ENCODE assay signal across 8 cellular contexts in genomic region chr19:36688058-36688457, GRCh38. TPM values are rescaled to one million over a fixed set of nuclear protein-coding genes. Genes with fewer than 3 reads are reported as not detected.
DNase-seq lines count a peak whose midpoint lies in the region; ATAC-seq, FAIRE-seq and TF ChIP-seq lines count a peak whose summit lies in the region.

No MANE protein-coding gene starts in this region.

- H3K27me3 ChIP-seq in CD4-positive, CD25-positive, alpha-beta regulatory T cell (ENCODE audit: control insufficient read depth, insufficient read depth, low read length), result no peaks in the 10 kb centered on the region
- H3K27me3 ChIP-seq in MG63, result no peaks in the 10 kb centered on the region
- H3K27me3 ChIP-seq in H1 (replicated peaks in 1 of 4; ENCODE audit: control insufficient read depth in 3 of 4, extremely low read depth in 1 of 4, insufficient read depth in 3 of 4, low read length in 3 of 4), result no peaks in the 10 kb centered on the region
- H3K27me3 ChIP-seq in neuron (ENCODE audit: insufficient read depth, low read length), result no peaks in the 10 kb centered on the region

- no peak for TF ChIP-seq EP300 in H1 (IDR thresholded peaks at IDR 0.05; ENCODE audit: borderline replicate concordance in 1 of 2, low read depth in 2 of 2, low read length in 2 of 2)

- 0 out of 2 replicates have a peak overlapping the region, but pooled peaks have one; percentile 60 for H2BK12ac ChIP-seq in H1 (ENCODE audit: low read depth, low read length)

- POLR2A ChIA-PET in H1 (lab: Charles Lee; ENCODE audit: partially characterized antibody), result interaction anchor here (0.9 to 1.7 kb wide), 6 partner anchors 15 to 158 kb away, joined by 3 to 6 read pairs (median 4); no protein-coding TSS in a partner anchor

- H3K27ac Mint-ChIP-seq in CD4-positive, CD25-positive, alpha-beta regulatory T cell, result peak overlapping the region; percentile 96 to 98 (median 96)

- H2BK5ac ChIP-seq in H1 (ENCODE audit: low read depth, low read length), result peak overlapping the region; percentile 85; the same call in 1 of the 2 replicates

- peaks cover 0 to 22% (median 20%) of the 10 kb centered on the region in 7 donors for H3K9me3 Mint-ChIP-seq in CD4-positive, CD25-positive, alpha-beta regulatory T cell

- H3K23ac ChIP-seq in H1 (ENCODE audit: insufficient read length), result no peak overlapping the region

- peak overlapping the region; percentile 85; the same call in 1 of the 2 replicates for H2AFZ ChIP-seq in H1 (ENCODE audit: low read length)
- peak overlapping the region; percentile 87 for H2AFZ ChIP-seq in neuron (ENCODE audit: low read depth, low read length)

- no peak overlapping the region for H2BK15ac ChIP-seq in H1 (ENCODE audit: low read length)

- peak overlapping the region; percentile 90 for H3K4me3 ChIP-seq in CD4-positive, CD25-positive, alpha-beta regulatory T cell (ENCODE audit: low read depth, low read length)
- H3K4me3 ChIP-seq in MG63, result peak overlapping the region; percentile 75
- H3K4me3 ChIP-seq in H1 (ENCODE audit: extremely low read depth in 1 of 4, insufficient read depth in 2 of 4, low read depth in 3 of 4, low read length in 4 of 4), result peak overlapping the region; percentile 84 to 95 (median 92)
- peak overlapping the region; percentile 95 for H3K4me3 ChIP-seq in neuron (ENCODE audit: low read length)

- H3K36me3 Mint-ChIP-seq in CD4-positive, CD25-positive, alpha-beta regulatory T cell, result peaks cover 37% of the 10 kb centered on the region

- peak overlapping the region; percentile 97 for H4K5ac ChIP-seq in H1 (ENCODE audit: insufficient read length, low read depth, low read length)

- peak overlapping the region in 3 of 4 experiments; percentile 90 to 94 (median 92); a peak in 6 of 7 replicates for H3K9ac ChIP-seq in H1 (replicated peaks in 1 of 4; ENCODE audit: extremely low read depth in 1 of 4, low read depth in 3 of 4, low read length in 3 of 4)

- TF ChIP-seq CTCF in H1 (IDR thresholded peaks at IDR 0.05; ENCODE audit: control extremely low read depth in 1 of 3, insufficient read depth in 1 of 3, low read depth in 1 of 3, low read length in 3 of 3), result no peak

- no peak for TF ChIP-seq POLR2A in H1 (IDR thresholded peaks at IDR 0.05; ENCODE audit: control extremely low read depth in 1 of 2, low read depth in 2 of 2, low read length in 2 of 2)

- no peak overlapping the region for H2BK120ac ChIP-seq in H1 (replicated peaks; ENCODE audit: low read depth, low read length)

- no peak overlapping the region for H3K18ac ChIP-seq in H1 (ENCODE audit: extremely low read depth, low read length)

- CTCF ChIA-PET in H1 (lab: Charles Lee; ENCODE audit: partially characterized antibody), result no interaction called here

- 14% methylated on average over 9 of the region's 9 CpGs; no CpG with 5 or more reads in 1 of the 2 experiments for WGBS in H1 (ENCODE audit: extremely low coverage in 1 of 2, insufficient coverage in 1 of 2, insufficient read length in 1 of 2, insufficient replicate concordance in 2 of 2, low coverage in 1 of 2, low lambda C conversion rate in 2 of 2, missing lambda C conversion rate in 1 of 2), 2 experiments

- H3K23me2 ChIP-seq in H1 (ENCODE audit: low read depth, low read length), result peaks cover 10% of the 10 kb centered on the region

- peak overlapping the region; percentile 83 to 98 for H3K4me2 ChIP-seq in H1 (ENCODE audit: insufficient read depth in 1 of 2, low read depth in 2 of 2, low read length in 2 of 2)

- peaks cover 39% of the 10 kb centered on the region for H3K36me3 ChIP-seq in CD4-positive, CD25-positive, alpha-beta regulatory T cell (ENCODE audit: control insufficient read depth, insufficient read depth, low read length)
- H3K36me3 ChIP-seq in MG63 (peaks cover 43% of the 10 kb centered on the region), H1 (ENCODE audit: control insufficient read depth in 2 of 4, insufficient read depth in 4 of 4, low read length in 3 of 4) (peaks cover 7 to 40% (median 30%) of the 10 kb centered on the region in 4 experiments; a peak in 7 of 8 replicates), neuron (ENCODE audit: insufficient read depth, low read length) (peaks cover 47% of the 10 kb centered on the region)

- TF ChIP-seq RAD21 in H1 (IDR thresholded peaks at IDR 0.05 in 1 of 2, conservative IDR thresholded peaks at IDR 0.05 in 1 of 2; ENCODE audit: low read depth in 2 of 2, low read length in 2 of 2), result no peak

- H3K27me3 Mint-ChIP-seq in CD4-positive, CD25-positive, alpha-beta regulatory T cell, result no peaks in the 10 kb centered on the region

- ATAC-seq in CD4-positive, CD25-positive, alpha-beta regulatory T cell (ENCODE audit: low read depth in 2 of 2), result no peak
- no peak for ATAC-seq in GM19463 (IDR thresholded peaks at IDR 0.05; ENCODE audit: unreplicated experiment)
- ATAC-seq in HG02759 (IDR thresholded peaks at IDR 0.05; ENCODE audit: unreplicated experiment), result no peak

- H3K27ac ChIP-seq in CD4-positive, CD25-positive, alpha-beta regulatory T cell (ENCODE audit: insufficient read depth, low read length, poor library complexity, severe bottlenecking), result peak overlapping the region; percentile 74
- peak overlapping the region; percentile 87 for H3K27ac ChIP-seq in H1 (ENCODE audit: low read depth, low read length)

- H3K4me1 Mint-ChIP-seq in CD4-positive, CD25-positive, alpha-beta regulatory T cell, result peaks cover 28 to 36% (median 32%) of the 10 kb centered on the region in 4 donors

- H4K8ac ChIP-seq in H1 (ENCODE audit: extremely low read depth, insufficient read depth, low read length), result peak overlapping the region; percentile 97; the same call in 1 of the 2 replicates

- peaks cover 18% of the 10 kb centered on the region for H3K4me1 ChIP-seq in CD4-positive, CD25-positive, alpha-beta regulatory T cell (ENCODE audit: control insufficient read depth, insufficient read depth, low read length, poor library complexity, severe bottlenecking)
- H3K4me1 ChIP-seq in H1 (replicated peaks in 1 of 4; ENCODE audit: control insufficient read depth in 3 of 4, insufficient read depth in 4 of 4, low read length in 3 of 4) (no peaks in the 10 kb centered on the region; a peak in 3 of 7 replicates), neuron (ENCODE audit: insufficient read depth, low read length) (peaks cover 13% of the 10 kb centered on the region)

- H3K4ac ChIP-seq in H1 (replicated peaks; ENCODE audit: insufficient read length, low read depth, low read length), result no peak overlapping the region

- H3K79me2 ChIP-seq in H1 (ENCODE audit: control insufficient read depth in 1 of 2, insufficient read depth in 2 of 2, low read length in 2 of 2), result peaks cover 5 to 38% of the 10 kb centered on the region in 2 experiments

- H3K56ac ChIP-seq in H1 (replicated peaks; ENCODE audit: insufficient read length, low read depth, low read length), result peak overlapping the region; percentile 94

- no peak overlapping the region for H3K14ac ChIP-seq in H1 (ENCODE audit: insufficient read length)

- H3K79me1 ChIP-seq in H1 (ENCODE audit: low read depth, low read length), result no peaks in the 10 kb centered on the region

- H3K4me3 Mint-ChIP-seq in CD4-positive, CD25-positive, alpha-beta regulatory T cell, result peak overlapping the region; percentile 97 to 99 (median 98)

- peaks cover 20 to 46% of the 10 kb centered on the region in 2 experiments for H3K9me3 ChIP-seq in CD4-positive, CD25-positive, alpha-beta regulatory T cell (ENCODE audit: control insufficient read depth in 2 of 2, low read length in 2 of 2)
- H3K9me3 ChIP-seq in MG63 (peaks cover 44% of the 10 kb centered on the region), H1 (ENCODE audit: insufficient read depth in 2 of 2, low read depth in 1 of 2, low read length in 1 of 2) (peaks cover 0 to 7% of the 10 kb centered on the region in 2 experiments; a peak in 3 of 4 replicates), neuron (ENCODE audit: low read length) (peaks cover 35% of the 10 kb centered on the region)

- peak overlapping the region; percentile 53; the same call in 1 of the 2 replicates for H2AK5ac ChIP-seq in H1 (ENCODE audit: low read depth, low read length)

- no peak overlapping the region for H4K91ac ChIP-seq in H1 (replicated peaks; ENCODE audit: insufficient read length, low read length)

- peaks cover 0 to 3% of the 10 kb centered on the region in 2 experiments for H4K20me1 ChIP-seq in H1 (replicated peaks in 1 of 2; ENCODE audit: control insufficient read depth in 1 of 2, insufficient read depth in 2 of 2, low read length in 2 of 2)

- no peak overlapping the region for H2BK20ac ChIP-seq in H1 (ENCODE audit: low read length)

- no peak for FAIRE-seq in H1 (lab: Jason Lieb, UNC)

- DNase-seq in CD4-positive, CD25-positive, alpha-beta regulatory T cell, result no peak
- DNase-seq in MG63, result no peak
- DNase-seq in H1 (ENCODE audit: low read depth in 1 of 2, low spot score in 2 of 2), result no peak
- no peak for DNase-seq in D341Med (ENCODE audit: low spot score)
- DNase-seq in SKM-1 treated with dmso at 0.1 percent for 144 hours (lab: John Stamatoyannopoulos, UW; ENCODE audit: unreplicated experiment), result no peak

TF ChIP-seq in H1, 55 proteins besides CTCF, POLR2A, EP300 and RAD21 (continues in another document):
- TF ChIP-seq BACH1 (IDR thresholded peaks at IDR 0.05; ENCODE audit: low read length), result no peak

RNA-seq across cellular contexts. Expression of gene ZNF567, which starts 0.6 kb away (rescaled TPM):
- 5.6 TPM for total RNA-seq in CD4-positive, CD25-positive, alpha-beta regulatory T cell
- 1 to 10 TPM; 6.9 to 9.0 (median 7.8) TPM for polyA plus RNA-seq in CD4-positive, CD25-positive, alpha-beta regulatory T cell
- 1.8 and 5.6 TPM in 2 replicates for total RNA-seq in MG63 (2014; rRNA removed; shearing (Covaris generic); ENCODE audit: low replicate concordance)
- 10.5 and 10.6 TPM in 2 replicates for total RNA-seq in H1 (2021; fragmentation: NEBNext Ultra II Directional; extraction: Animal tissue kit (Norgen Biotek cat#: 25700))
- 1.7 and 6.5 TPM in 2 replicates for polyA plus RNA-seq in H1 (2011; rRNA removed)
- polyA plus RNA-seq in H1 (2011; cell fraction: cytosol; rRNA removed), result 5.8 TPM
- 3.5 TPM for polyA plus RNA-seq in H1 (2011; cell fraction: nucleus; rRNA removed)
- 6.1 to 7.6 TPM (median 6.2 TPM) in 4 replicates for polyA plus RNA-seq in H1 (2012, experiment 1 of 2)
- polyA plus RNA-seq in H1 (2012, experiment 2 of 2), result 0.75 TPM
- polyA plus RNA-seq in H1 (2013, experiment 1 of 2), result 10.3 TPM
- polyA plus RNA-seq in H1 (2013, experiment 2 of 2), result 9.9 TPM
- 9.5 and 11.7 TPM in 2 replicates for polyA minus RNA-seq in H1 (2011; rRNA and poly(A)+ RNA removed)
- polyA minus RNA-seq in H1 (2011; cell fraction: cytosol; rRNA and poly(A)+ RNA removed), result 6.7 TPM
- polyA minus RNA-seq in H1 (2011; cell fraction: nucleus; rRNA and poly(A)+ RNA removed), result 14.6 TPM

RNA-seq across cellular contexts. Expression of gene ZNF461, which starts 21.4 kb away (rescaled TPM):
- 9.4 TPM for total RNA-seq in CD4-positive, CD25-positive, alpha-beta regulatory T cell
- 1 to 10 TPM; 1.9 to 6.7 (median 4.8) TPM for polyA plus RNA-seq in CD4-positive, CD25-positive, alpha-beta regulatory T cell
- total RNA-seq in MG63 (2014; rRNA removed; shearing (Covaris generic); ENCODE audit: low replicate concordance), result 1.3 and 52.2 TPM in 2 replicates
- total RNA-seq in H1 (2021; fragmentation: NEBNext Ultra II Directional; extraction: Animal tissue kit (Norgen Biotek cat#: 25700)), result 5.4 and 5.9 TPM in 2 replicates
- 0.93 and 1.1 TPM in 2 replicates for polyA plus RNA-seq in H1 (2011; rRNA removed)
- 2.7 TPM for polyA plus RNA-seq in H1 (2011; cell fraction: cytosol; rRNA removed)
- polyA plus RNA-seq in H1 (2011; cell fraction: nucleus; rRNA removed), result 1.5 TPM
- 2.1 to 7.0 TPM (median 4.4 TPM) in 4 replicates for polyA plus RNA-seq in H1 (2012, experiment 1 of 2)
- 1.4 TPM for polyA plus RNA-seq in H1 (2012, experiment 2 of 2)
- 3.7 TPM for polyA plus RNA-seq in H1 (2013, experiment 1 of 2)
- polyA plus RNA-seq in H1 (2013, experiment 2 of 2), result 3.3 TPM
- polyA minus RNA-seq in H1 (2011; rRNA and poly(A)+ RNA removed), result 3.0 and 3.7 TPM in 2 replicates
- 3.0 TPM for polyA minus RNA-seq in H1 (2011; cell fraction: cytosol; rRNA and poly(A)+ RNA removed)
- polyA minus RNA-seq in H1 (2011; cell fraction: nucleus; rRNA and poly(A)+ RNA removed), result 4.7 TPM
